ENCODE assay signal across 9 cellular contexts in genomic region chr19:45094158-45094557, GRCh38. TPM values are rescaled to one million over a fixed set of nuclear protein-coding genes. Genes with fewer than 3 reads are reported as not detected.
DNase-seq lines count a peak whose midpoint lies in the region; ATAC-seq and TF ChIP-seq lines count a peak whose summit lies in the region.
"Had no signal": no experiment of that assay in that cellular context is flagged by ENCODE, and none has a peak within 500 bp of the region (broad histone marks: within the 10 kb centered on the region; RNA-seq: fewer than 3 reads in every experiment).

No MANE protein-coding gene starts in this region.

- H3K27me3 ChIP-seq in Peyer's patch: no peaks in the 10 kb centered on the region
- no peaks in the 10 kb centered on the region for H3K27me3 ChIP-seq in esophagus muscularis mucosa
- H3K27me3 ChIP-seq in prostate gland (replicated peaks; ENCODE audit: insufficient read depth): no peaks in the 10 kb centered on the region
- no peaks in the 10 kb centered on the region for H3K27me3 ChIP-seq in testis

- no peak overlapping the region for H3K27ac ChIP-seq in Peyer's patch
- H3K27ac ChIP-seq in esophagus muscularis mucosa (replicated peaks in 1 of 4): no peak overlapping the region
- H3K27ac ChIP-seq in prostate gland: no peak overlapping the region
- peak overlapping the region in 1 of 2 donors; percentile 87 for H3K27ac ChIP-seq in testis

- intact Hi-C loops in esophagus muscularis mucosa (cut with DNase I): loop anchor here (5.0 kb wide), 1 partner anchor 83 kb away; the partner anchor contains the start of genes BLOC1S3 and TRAPPC6A
- intact Hi-C loops in prostate gland (cut with DNase I): no loop called here
- intact Hi-C loops in testis (cut with DNase I; ENCODE audit: low total_unique reads): no loop called here

- ATAC-seq in GM21390 (IDR thresholded peaks at IDR 0.05; ENCODE audit: unreplicated experiment) (no peak), GM19351 (IDR thresholded peaks at IDR 0.05; ENCODE audit: unreplicated experiment) (no peak)

- DNase-seq in Peyer's patch (no peak), esophagus muscularis mucosa (ENCODE audit: extremely low spot score) (no peak), prostate gland (ENCODE audit: low spot score) (no peak), UCSD-AML1 (lab: John Stamatoyannopoulos, UW; ENCODE audit: unreplicated experiment) (no peak), testis (no peak)
- DNase-seq: NCI-H748 treated with DMSO at 0.1 percent for 48 hours had no signal

- TF ChIP-seq POLR2A in Peyer's patch (IDR thresholded peaks at IDR 0.05): no peak
- no peak for TF ChIP-seq POLR2A in esophagus muscularis mucosa (IDR thresholded peaks at IDR 0.05; ENCODE audit: low read depth)
- TF ChIP-seq POLR2A in prostate gland (IDR thresholded peaks at IDR 0.05): no peak
- no peak for TF ChIP-seq POLR2A in testis (IDR thresholded peaks at IDR 0.05)

- TF ChIP-seq CTCF in Peyer's patch (IDR thresholded peaks at IDR 0.05): no peak
- TF ChIP-seq CTCF in esophagus muscularis mucosa (IDR thresholded peaks at IDR 0.05): no peak
- TF ChIP-seq CTCF in prostate gland (IDR thresholded peaks at IDR 0.05): no peak
- no peak for TF ChIP-seq CTCF in testis (IDR thresholded peaks at IDR 0.05)

- peaks cover 10 to 76% (median 16%) of the 10 kb centered on the region in 4 donors for H3K4me1 ChIP-seq in Peyer's patch
- peaks cover 59 to 77% (median 76%) of the 10 kb centered on the region in 4 donors for H3K4me1 ChIP-seq in esophagus muscularis mucosa
- peaks cover 30% of the 10 kb centered on the region for H3K4me1 ChIP-seq in prostate gland (replicated peaks)
- H3K4me1 ChIP-seq in testis: peaks cover 58% of the 10 kb centered on the region

- H3K4me3 ChIP-seq in GM08714 (ENCODE audit: low read length) (peak overlapping the region; percentile 91), Peyer's patch (peak overlapping the region; percentile 94 to 100 (median 98)), esophagus muscularis mucosa (peak overlapping the region; percentile 90 to 98 (median 96)), prostate gland (peak overlapping the region; percentile 84 to 99), testis (peak overlapping the region in 1 of 2 donors; percentile 98)

- no peak for TF ChIP-seq EP300 in esophagus muscularis mucosa (IDR thresholded peaks at IDR 0.05)

- H3K36me3 ChIP-seq in Peyer's patch (no peaks in the 10 kb centered on the region), esophagus muscularis mucosa (peaks cover 0 to 11% (median 8%) of the 10 kb centered on the region in 4 donors), prostate gland (no peaks in the 10 kb centered on the region), testis (ENCODE audit: low read depth, missing control alignments) (no peaks in the 10 kb centered on the region)

- H3K9me3 ChIP-seq in Peyer's patch: no peaks in the 10 kb centered on the region
- H3K9me3 ChIP-seq in esophagus muscularis mucosa: no peaks in the 10 kb centered on the region
- no peaks in the 10 kb centered on the region for H3K9me3 ChIP-seq in prostate gland
- H3K9me3 ChIP-seq in testis: no peaks in the 10 kb centered on the region

- 79% methylated on average over 10 of the region's 10 CpGs for WGBS in esophagus muscularis mucosa
- WGBS in prostate gland: 59% methylated on average over 10 of the region's 10 CpGs
- WGBS in testis, 2 donors: 45 to 68% methylated on average over 10 of the region's 10 CpGs

RNA-seq across cellular contexts. Expression of gene PPP1R37, which starts 1.2 kb away (rescaled TPM):
- 10 to 100 TPM; 41.8 to 75.1 (median 54.2) TPM for total RNA-seq in Peyer's patch
- 10 to 100 TPM; 21.0 to 46.7 (median 28.3) TPM for total RNA-seq in esophagus muscularis mucosa
- total RNA-seq in prostate gland: 10 to 100 TPM; 50.1 to 90.3 TPM
- 10 to 100 TPM; 82.5 to 83.0 TPM for total RNA-seq in testis
- polyA plus RNA-seq in testis (ENCODE audit: insufficient read depth, low read depth, low replicate concordance): 28.5 TPM

RNA-seq across cellular contexts. Expression of gene GEMIN7, which starts 15.1 kb away (rescaled TPM):
- total RNA-seq in Peyer's patch: 10 to 100 TPM in 3 of 4 donors, not detected in 1; 28.7 to 34.2 (median 29.6) TPM
- 10 to 100 TPM; 12.3 to 19.1 (median 15.3) TPM for total RNA-seq in esophagus muscularis mucosa
- 10 to 100 TPM; 13.9 to 41.0 TPM for total RNA-seq in prostate gland
- total RNA-seq in testis: 10 to 100 TPM in 1 of 2 donors, 1 to 10 TPM in 1; 7.6 to 13.5 TPM
- 9.7 TPM for polyA plus RNA-seq in testis (ENCODE audit: insufficient read depth, low read depth, low replicate concordance)

RNA-seq across cellular contexts. Expression of gene ZNF296, which starts 17.9 kb away (rescaled TPM):
- total RNA-seq in Peyer's patch (1 to 10 TPM in 3 of 4 donors, not detected in 1; 2.1 to 5.5 (median 5.4) TPM), esophagus muscularis mucosa (under 1 TPM in 2 of 4 donors, not detected in 2; 0.17 to 0.23 TPM), prostate gland (1 to 10 TPM in 1 of 2 donors, under 1 TPM in 1; 0.87 to 2.9 TPM), testis (1 to 10 TPM; 5.8 to 6.7 TPM)
- 3.0 TPM for polyA plus RNA-seq in testis (ENCODE audit: insufficient read depth, low read depth, low replicate concordance)

RNA-seq across cellular contexts. Expression of gene CLASRP, which starts 55.3 kb away (rescaled TPM):
- 100 to 1,000 TPM in 3 of 4 donors, 10 to 100 TPM in 1; 94.2 to 310 (median 147) TPM for total RNA-seq in Peyer's patch
- total RNA-seq in esophagus muscularis mucosa: 10 to 100 TPM; 20.7 to 59.8 (median 32.9) TPM
- total RNA-seq in prostate gland: 100 to 1,000 TPM in 1 of 2 donors, 10 to 100 TPM in 1; 97.8 to 162 TPM
- 100 to 1,000 TPM; 113 to 132 TPM for total RNA-seq in testis
- polyA plus RNA-seq in testis (ENCODE audit: insufficient read depth, low read depth, low replicate concordance): 76.1 TPM
